In genomic region chr7:196283-196682, GRCh38 we compare ENCODE assay signal across 20 cellular contexts. TPM values are rescaled to one million over a fixed set of nuclear protein-coding genes. Genes with fewer than 3 reads are reported as not detected.
A peak's percentile ranks its signal among the peaks of the same experiment; 100 is the strongest.
DNase-seq lines count a peak whose midpoint lies in the region; ATAC-seq, FAIRE-seq and TF ChIP-seq lines count a peak whose summit lies in the region.
"Had no signal": no experiment of that assay in that cellular context is flagged by ENCODE, and none has a peak within 500 bp of the region (broad histone marks: within the 10 kb centered on the region; RNA-seq: fewer than 3 reads in every experiment).

No MANE protein-coding gene starts in this region.

- H3K9me3 Mint-ChIP-seq in glutamatergic neuron (ENCODE audit: unreplicated experiment): peaks cover 32% of the 10 kb centered on the region
- H3K9me3 Mint-ChIP-seq: stimulated activated naive CD8-positive, alpha-beta T cell treated with anti-CD3 and anti-CD28 coated beads, Interleukin-15, amount 100 ng/mL, for 72 hours had no signal

- peaks cover 0 to 35% of the 10 kb centered on the region in 2 donors for H3K36me3 ChIP-seq in gastrocnemius medialis

- H3K36me3 Mint-ChIP-seq in glutamatergic neuron (ENCODE audit: unreplicated experiment): peaks cover 14% of the 10 kb centered on the region

- peak overlapping the region; percentile 75 for H3K27ac Mint-ChIP-seq in glutamatergic neuron (ENCODE audit: unreplicated experiment)

- H3K4me1 Mint-ChIP-seq in glutamatergic neuron (ENCODE audit: low read depth, unreplicated experiment): peaks cover 28% of the 10 kb centered on the region

- peaks cover 77% of the 10 kb centered on the region in 2 donors for H3K4me1 ChIP-seq in gastrocnemius medialis

- H3K4me3 ChIP-seq in gastrocnemius medialis: no peak overlapping the region

- peak overlapping the region; percentile 6; the same call in 1 of the 2 replicates for H3K27ac ChIP-seq in RWPE1
- H3K27ac ChIP-seq in gastrocnemius medialis: peak overlapping the region in 3 of 4 donors; percentile 85 to 94 (median 85)

- intact Hi-C loops in gastrocnemius medialis (cut with DNase I; ENCODE audit: low total_unique reads): no loop called here

- POLR2A ChIA-PET in RWPE1 (lab: Yijun Ruan, JAX; ENCODE audit: low non-redundant PET): interaction anchor here (0.9 kb wide), 1 partner anchor 21 kb away, joined by 3 read pairs; no protein-coding TSS in a partner anchor

- no peak for TF ChIP-seq CTCF in RWPE1 (conservative IDR thresholded peaks at IDR 0.05; ENCODE audit: low read depth)
- TF ChIP-seq CTCF in glutamatergic neuron (IDR thresholded peaks at IDR 0.05; ENCODE audit: partially characterized antibody, unreplicated experiment): no peak
- TF ChIP-seq CTCF in gastrocnemius medialis (IDR thresholded peaks at IDR 0.05 in 4 of 5, conservative IDR thresholded peaks at IDR 0.05 in 1 of 5): no peak

- ATAC-seq in gastrocnemius medialis: no peak
- ATAC-seq: Right ventricle myocardium inferior; sciatic nerve; stimulated activated naive CD8-positive, alpha-beta T cell treated with anti-CD3 and anti-CD28 coated beads, Interleukin-15, amount 100 ng/mL, for 72 hours had no signal

- H3K9me3 ChIP-seq in gastrocnemius medialis: no peaks in the 10 kb centered on the region
- H3K9me3 ChIP-seq: esophagus squamous epithelium had no signal

- H3K27me3 Mint-ChIP-seq in glutamatergic neuron (ENCODE audit: unreplicated experiment): peaks cover 19% of the 10 kb centered on the region

- H3K27me3 ChIP-seq in gastrocnemius medialis: no peaks in the 10 kb centered on the region

- no peak for FAIRE-seq in GM19239 (lab: Jason Lieb, UNC)
- FAIRE-seq: H54 had no signal

- no peak for TF ChIP-seq POLR2A in gastrocnemius medialis (IDR thresholded peaks at IDR 0.05)

- DNase-seq in NCI-H1105 treated with DMSO at 0.1 percent for 48 hours (lab: John Stamatoyannopoulos, UW) (peak; percentile 17), NCI-H1105 (lab: John Stamatoyannopoulos, UW) (no peak), RWPE1 (ENCODE audit: low spot score) (no peak), glutamatergic neuron (no peak), gastrocnemius medialis (no peak), GM19239 (ENCODE audit: insufficient read length, low spot score) (no peak), anterior cingulate cortex (lab: John Stamatoyannopoulos, UW) (no peak), T-helper 9 cell (no peak)
- DNase-seq: 8988T; activated CD4-positive, alpha-beta T cell treated with anti-CD3 and anti-CD28 coated beads, Interleukin-2, amount 50 U/mL, for 4 hours; activated gamma-delta T cell; esophagus squamous epithelium; NCI-H2029; stimulated activated CD4-positive, alpha-beta T cell treated with anti-CD3 and anti-CD28 coated beads, Interleukin-2, amount 100 ng/mL, for 24 hours; stimulated activated naive CD8-positive, alpha-beta T cell treated with anti-CD3 and anti-CD28 coated beads, Interleukin-15, amount 100 ng/mL, for 72 hours; T-helper 1 cell; trophoblast cell had no signal

- peak overlapping the region; percentile 96 for H3K4me3 Mint-ChIP-seq in glutamatergic neuron (ENCODE audit: unreplicated experiment)
- H3K4me3 Mint-ChIP-seq: stimulated activated naive CD8-positive, alpha-beta T cell treated with anti-CD3 and anti-CD28 coated beads, Interleukin-15, amount 100 ng/mL, for 72 hours had no signal

- in situ Hi-C loops in gastrocnemius medialis (cut with MboI; ENCODE audit: low sequenced_read_pairs in 4 of 4): no loop called here

- CTCF ChIA-PET in RWPE1 (lab: Yijun Ruan, JAX): no interaction called here

RNA-seq across cellular contexts. Expression of gene FAM20C, which starts 3.9 kb away (rescaled TPM):
- 199 TPM for total RNA-seq in glutamatergic neuron (ENCODE audit: unreplicated experiment)
- 10 to 100 TPM in 3 of 4 donors, 1 to 10 TPM in 1; 9.6 to 35.3 (median 18.6) TPM for total RNA-seq in gastrocnemius medialis
